8 cellular contexts compared by ENCODE assay signal in genomic region chr12:51171884-51172514, GRCh38. TPM values are rescaled to one million over a fixed set of nuclear protein-coding genes. Genes with fewer than 3 reads are reported as not detected.
DNase-seq lines count a peak whose midpoint lies in the region; ATAC-seq and TF ChIP-seq lines count a peak whose summit lies in the region.

No MANE protein-coding gene starts in this region.

- no peak overlapping the region for H3K27ac Mint-ChIP-seq in natural killer cell
- H3K27ac Mint-ChIP-seq in HFFc6, result no peak overlapping the region

- H3K4me1 Mint-ChIP-seq in natural killer cell (peaks cover 7 to 27% of the 10 kb centered on the region in 2 donors), HFFc6 (ENCODE audit: low read depth) (peaks cover 16% of the 10 kb centered on the region)

- TF ChIP-seq CTCF in natural killer cell (IDR thresholded peaks at IDR 0.05) (no peak), HFFc6 (IDR thresholded peaks at IDR 0.05) (no peak)

- H3K9me3 Mint-ChIP-seq in natural killer cell (no peaks in the 10 kb centered on the region), HFFc6 (no peaks in the 10 kb centered on the region)

- intact Hi-C loops in natural killer cell (cut with micrococcal nuclease), result loop anchor here (1.0 to 5.0 kb wide), 4 partner anchors 89 to 665 kb away; partner anchors contain the start of genes CSRNP2 and LETMD1

- H3K27me3 Mint-ChIP-seq in natural killer cell (ENCODE audit: low read depth in 2 of 2) (no peaks in the 10 kb centered on the region), HFFc6 (ENCODE audit: insufficient read depth) (peaks cover 1% of the 10 kb centered on the region; the same call in 1 of the 2 replicates)

- H3K27ac ChIP-seq in epithelial cell of prostate, result peak overlapping the region; percentile 90

- ATAC-seq in HG02610 (IDR thresholded peaks at IDR 0.05; ENCODE audit: unreplicated experiment) (peak; percentile 15), natural killer cell (peak in 1 of 3 donors; percentile 0), GM19455 (IDR thresholded peaks at IDR 0.05; ENCODE audit: unreplicated experiment) (no peak)

- in situ Hi-C loops in G401 (cut with HindIII; ENCODE audit: low sequenced_read_pairs), result no loop called here

- DNase-seq in G401 (ENCODE audit: low spot score) (peak; percentile 54), RKO (ENCODE audit: low spot score) (peak; percentile 68), epithelial cell of prostate (ENCODE audit: low read depth, low spot score) (no peak), natural killer cell (peak; percentile 17), HFFc6 (no peak), OCI-M2 (lab: John Stamatoyannopoulos, UW; ENCODE audit: unreplicated experiment) (no peak)

- H3K4me3 Mint-ChIP-seq in natural killer cell, result no peak overlapping the region
- H3K4me3 Mint-ChIP-seq in HFFc6, result no peak overlapping the region

- H3K36me3 Mint-ChIP-seq in natural killer cell, result no peaks in the 10 kb centered on the region
- no peaks in the 10 kb centered on the region for H3K36me3 Mint-ChIP-seq in HFFc6 (ENCODE audit: low read depth)

RNA-seq across cellular contexts. Expression of gene TFCP2, which starts 0.9 kb away (rescaled TPM):
- 30.9 and 46.8 TPM in 2 replicates for total RNA-seq in G401 (2014; rRNA removed; shearing (Covaris generic))
- 10 to 100 TPM; 26.6 to 34.8 (median 34.8) TPM for total RNA-seq in natural killer cell
- total RNA-seq in HFFc6 (2021; fragmentation: NEBNext Ultra II Directional; extraction: Animal tissue kit (Norgen Biotek cat#: 25700)), result 10 to 100 TPM; 23.6 to 26.5 (median 25.8) TPM

RNA-seq across cellular contexts. Expression of gene POU6F1, which starts 45.9 kb away (rescaled TPM):
- total RNA-seq in G401 (2014; rRNA removed; shearing (Covaris generic)), result 0.98 and 4.1 TPM in 2 replicates
- total RNA-seq in natural killer cell, result 1 to 10 TPM; 5.7 to 6.6 (median 6.0) TPM
- 1 to 10 TPM; 3.6 to 5.8 (median 4.2) TPM for total RNA-seq in HFFc6 (2021; fragmentation: NEBNext Ultra II Directional; extraction: Animal tissue kit (Norgen Biotek cat#: 25700))

Comparison
In these comparisons a context has a peak if more than half of its experiments do, and no peak if none do; other contexts are left out.
1. DNase-seq: peak in G401 (single experiment), RKO (single experiment) and natural killer cell (single experiment); none in epithelial cell of prostate (single experiment), HFFc6 (single experiment) and OCI-M2 (single experiment).